Comparison of ENCODE assay signal across 23 cellular contexts in the genomic region with DNA sequence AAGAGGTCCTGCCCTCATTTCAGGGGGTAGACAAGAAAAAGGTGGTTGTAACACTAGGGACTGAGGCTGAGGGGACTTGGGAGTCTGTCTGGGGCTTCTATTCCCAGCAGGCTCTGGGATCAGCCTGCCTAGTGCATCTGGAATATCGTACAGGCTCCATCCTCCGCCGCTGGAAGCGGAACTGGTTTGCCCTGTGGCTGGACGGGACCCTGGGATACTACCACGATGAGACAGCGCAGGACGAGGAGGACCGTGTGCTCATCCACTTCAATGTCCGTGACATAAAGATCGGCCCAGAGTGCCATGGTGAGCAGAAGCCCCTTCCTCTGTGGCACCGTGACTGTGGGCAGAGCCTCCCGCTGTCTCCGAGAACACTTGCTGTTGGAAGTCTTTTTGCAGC. TPM values are rescaled to one million over a fixed set of nuclear protein-coding genes. Genes with fewer than 3 reads are reported as not detected.
A peak's percentile ranks its signal among the peaks of the same experiment; 100 is the strongest.
DNase-seq lines count a peak whose midpoint lies in the region; ATAC-seq, FAIRE-seq and TF ChIP-seq lines count a peak whose summit lies in the region.
"Had no signal": no experiment of that assay in that cellular context is flagged by ENCODE, and none has a peak within 500 bp of the region (broad histone marks: within the 10 kb centered on the region; RNA-seq: fewer than 3 reads in every experiment).

No MANE protein-coding gene starts in this region.

- H3K23me2 ChIP-seq in H1 (ENCODE audit: low read depth, low read length), result peaks cover 15% of the 10 kb centered on the region

- no peak overlapping the region for H3K9ac ChIP-seq in H1 (replicated peaks in 1 of 4; ENCODE audit: extremely low read depth in 1 of 4, low read depth in 3 of 4, low read length in 3 of 4)
- H3K9ac ChIP-seq: BLaER1, GM23248, KMS-11 had no signal

- no peak overlapping the region for H2BK20ac ChIP-seq in H1 (ENCODE audit: low read length)

- H2AFZ ChIP-seq in H1 (ENCODE audit: low read length) (no peak overlapping the region), osteoblast (ENCODE audit: low read length) (no peak overlapping the region)
- H2AFZ ChIP-seq: GM23248 had no signal

- no peak overlapping the region for H3K14ac ChIP-seq in H1 (ENCODE audit: insufficient read length)

- POLR2A ChIA-PET in H1 (lab: Charles Lee; ENCODE audit: partially characterized antibody), result interaction anchor here (1.1 kb wide), 1 partner anchor 16 kb away, joined by 3 read pairs; no protein-coding TSS in a partner anchor

- no peak overlapping the region for H3K23ac ChIP-seq in H1 (ENCODE audit: insufficient read length)

- H4K5ac ChIP-seq in H1 (ENCODE audit: insufficient read length, low read depth, low read length), result no peak overlapping the region

- 94% methylated on average over 14 of the region's 14 CpGs; no CpG with 5 or more reads in 1 of the 2 experiments for WGBS in H1 (ENCODE audit: extremely low coverage in 1 of 2, insufficient coverage in 1 of 2, insufficient read length in 1 of 2, insufficient replicate concordance in 2 of 2, low coverage in 1 of 2, low lambda C conversion rate in 2 of 2, missing lambda C conversion rate in 1 of 2), 2 experiments

- DNase-seq in Calu3, result no peak
- DNase-seq in T-helper 17 cell, result no peak
- no peak for DNase-seq in H1 (ENCODE audit: low read depth in 1 of 2, low spot score in 2 of 2)
- DNase-seq in osteoblast (ENCODE audit: insufficient read length, low spot score, missing footprints), result peak; percentile 65
- DNase-seq in erythroblast (lab: John Stamatoyannopoulos, UW), result no peak
- DNase-seq in type B pancreatic cell (ENCODE audit: extremely low spot score, unreplicated experiment), result no peak
- DNase-seq: CD4-positive, CD25-positive, alpha-beta regulatory T cell; GM23248; H9; IMR-90; MM.1S; NCI-H2029; NCI-H446 treated with DMSO at 0.1 percent for 48 hours; NCI-H526; SHP77 had no signal

- H3K27ac ChIP-seq in H1 (ENCODE audit: low read depth, low read length), result no peak overlapping the region
- no peak overlapping the region for H3K27ac ChIP-seq in osteoblast (ENCODE audit: low read depth, low read length)
- H3K27ac ChIP-seq: BLaER1, GM23248, KMS-11, RWPE1 had no signal

- no peak for FAIRE-seq in H1 (lab: Jason Lieb, UNC)
- FAIRE-seq: A204.1, D721Med, GM18507 had no signal

- H3K9me3 ChIP-seq in T-helper 17 cell (ENCODE audit: control insufficient read depth, low read length, poor library complexity, severe bottlenecking) (no peaks in the 10 kb centered on the region), H1 (ENCODE audit: insufficient read depth in 2 of 2, low read depth in 1 of 2, low read length in 1 of 2) (no peaks in the 10 kb centered on the region), osteoblast (ENCODE audit: low read depth, low read length) (no peaks in the 10 kb centered on the region)
- H3K9me3 ChIP-seq: BLaER1 had no signal

- no peak for TF ChIP-seq EP300 in H1 (IDR thresholded peaks at IDR 0.05; ENCODE audit: borderline replicate concordance in 1 of 2, low read depth in 2 of 2, low read length in 2 of 2)

- H3K27me3 ChIP-seq in H1 (replicated peaks in 1 of 4; ENCODE audit: control insufficient read depth in 3 of 4, extremely low read depth in 1 of 4, insufficient read depth in 3 of 4, low read length in 3 of 4) (no peaks in the 10 kb centered on the region; a peak in 3 of 7 replicates), osteoblast (ENCODE audit: insufficient read depth, low read length) (peaks cover 9% of the 10 kb centered on the region)
- H3K27me3 ChIP-seq: BLaER1 had no signal

- H3K4me1 ChIP-seq in H1 (replicated peaks in 1 of 4; ENCODE audit: control insufficient read depth in 3 of 4, insufficient read depth in 4 of 4, low read length in 3 of 4), result peaks cover 9 to 25% (median 17%) of the 10 kb centered on the region in 4 experiments
- no peaks in the 10 kb centered on the region for H3K4me1 ChIP-seq in osteoblast (ENCODE audit: insufficient read depth, low read length)

- no TSS peak for BruUV-seq in Calu3 (replicated peaks; lab: Mats Ljungman, UMichigan)

- TF ChIP-seq CTCF in Calu3 (IDR thresholded peaks at IDR 0.05; ENCODE audit: unreplicated experiment) (no peak), H1 (IDR thresholded peaks at IDR 0.05; ENCODE audit: control extremely low read depth in 1 of 3, insufficient read depth in 1 of 3, low read depth in 1 of 3, low read length in 3 of 3) (no peak), osteoblast (IDR thresholded peaks at IDR 0.05; ENCODE audit: extremely low read depth, low read depth, low read length) (no peak), type B pancreatic cell (conservative IDR thresholded peaks at IDR 0.05) (no peak)

- H3K79me2 ChIP-seq in H1 (ENCODE audit: control insufficient read depth in 1 of 2, insufficient read depth in 2 of 2, low read length in 2 of 2) (no peaks in the 10 kb centered on the region), osteoblast (ENCODE audit: insufficient read depth, low read length) (no peaks in the 10 kb centered on the region)

- no peak for TF ChIP-seq RAD21 in H1 (IDR thresholded peaks at IDR 0.05 in 1 of 2, conservative IDR thresholded peaks at IDR 0.05 in 1 of 2; ENCODE audit: low read depth in 2 of 2, low read length in 2 of 2)

- TF ChIP-seq POLR2A in H1 (IDR thresholded peaks at IDR 0.05; ENCODE audit: control extremely low read depth in 1 of 2, low read depth in 2 of 2, low read length in 2 of 2) (no peak), erythroblast (IDR thresholded peaks at IDR 0.05; ENCODE audit: low read length) (no peak)

- no peaks in the 10 kb centered on the region for H4K20me1 ChIP-seq in H1 (replicated peaks in 1 of 2; ENCODE audit: control insufficient read depth in 1 of 2, insufficient read depth in 2 of 2, low read length in 2 of 2)
- H4K20me1 ChIP-seq in osteoblast (ENCODE audit: insufficient read depth, low read length), result no peaks in the 10 kb centered on the region
- H4K20me1 ChIP-seq: BLaER1 had no signal

- H2BK15ac ChIP-seq in H1 (ENCODE audit: low read length), result peak overlapping the region; percentile 72; the same call in 1 of the 2 replicates

- no peak overlapping the region for H3K56ac ChIP-seq in H1 (replicated peaks; ENCODE audit: insufficient read length, low read depth, low read length)

- H3K36me3 Mint-ChIP-seq in Calu3 (ENCODE audit: insufficient read depth, unreplicated experiment), result peaks cover 21% of the 10 kb centered on the region
- no peaks in the 10 kb centered on the region for H3K36me3 Mint-ChIP-seq in T-helper 17 cell (ENCODE audit: low read depth)
- H3K36me3 Mint-ChIP-seq in type B pancreatic cell, result no peaks in the 10 kb centered on the region

- intact Hi-C loops in Calu3 (cut with micrococcal nuclease; ENCODE audit: unreplicated experiment), result no loop called here

- ATAC-seq in T-helper 17 cell, result no peak
- ATAC-seq in SK-N-SH treated with all-trans-retinoic acid at 6 μM for 48 hours, result no peak
- ATAC-seq: Panc1 had no signal

- H3K9me3 Mint-ChIP-seq in Calu3 (ENCODE audit: low read depth, unreplicated experiment), result no peaks in the 10 kb centered on the region
- no peaks in the 10 kb centered on the region for H3K9me3 Mint-ChIP-seq in type B pancreatic cell
- H3K9me3 Mint-ChIP-seq: CD4-positive, CD25-positive, alpha-beta regulatory T cell; H9 had no signal

- no peaks in the 10 kb centered on the region for H3K79me1 ChIP-seq in H1 (ENCODE audit: low read depth, low read length)

- H2BK12ac ChIP-seq in H1 (ENCODE audit: low read depth, low read length), result 0 out of 2 replicates have a peak overlapping the region, but pooled peaks have one; percentile 9

- CTCF ChIA-PET in Calu3 (lab: Charles Lee) (no interaction called here), H1 (lab: Charles Lee; ENCODE audit: partially characterized antibody) (interaction anchor here (1.0 to 30.1 kb wide), 3 partner anchors 10 to 53 kb away, joined by 3 to 653 read pairs (median 12); partner anchors contain the start of genes FAM168A and PLEKHB1)

- H3K4me2 ChIP-seq in H1 (ENCODE audit: insufficient read depth in 1 of 2, low read depth in 2 of 2, low read length in 2 of 2) (no peak overlapping the region), osteoblast (ENCODE audit: insufficient read depth, low read length) (no peak overlapping the region)
- H3K4me2 ChIP-seq: BLaER1, KMS-11 had no signal

- H3K36me3 ChIP-seq in H1 (ENCODE audit: control insufficient read depth in 2 of 4, insufficient read depth in 4 of 4, low read length in 3 of 4) (no peaks in the 10 kb centered on the region), osteoblast (ENCODE audit: insufficient read depth, low read length) (no peaks in the 10 kb centered on the region)
- H3K36me3 ChIP-seq: BLaER1 had no signal

- H3K4me1 Mint-ChIP-seq in Calu3 (ENCODE audit: low read depth, unreplicated experiment) (peaks cover 79% of the 10 kb centered on the region), T-helper 17 cell (peaks cover 23% of the 10 kb centered on the region), type B pancreatic cell (ENCODE audit: unreplicated experiment) (peaks cover 49% of the 10 kb centered on the region)

- no peak overlapping the region for H3K4ac ChIP-seq in H1 (replicated peaks; ENCODE audit: insufficient read length, low read depth, low read length)

- H2BK5ac ChIP-seq in H1 (ENCODE audit: low read depth, low read length), result no peak overlapping the region

- H2AK5ac ChIP-seq in H1 (ENCODE audit: low read depth, low read length), result no peak overlapping the region

- H3K4me3 ChIP-seq in H1 (ENCODE audit: extremely low read depth in 1 of 4, insufficient read depth in 2 of 4, low read depth in 3 of 4, low read length in 4 of 4), result no peak overlapping the region
- H3K4me3 ChIP-seq in osteoblast (ENCODE audit: insufficient read depth, low read length), result no peak overlapping the region
- H3K4me3 ChIP-seq: BLaER1, GM23248 had no signal

- H3K4me3 Mint-ChIP-seq in Calu3 (ENCODE audit: low read depth, unreplicated experiment) (no peak overlapping the region), T-helper 17 cell (no peak overlapping the region), type B pancreatic cell (no peak overlapping the region)
- H3K4me3 Mint-ChIP-seq: CD4-positive, CD25-positive, alpha-beta regulatory T cell; H9 had no signal

- H4K8ac ChIP-seq in H1 (ENCODE audit: extremely low read depth, insufficient read depth, low read length), result no peak overlapping the region

- H3K18ac ChIP-seq in H1 (ENCODE audit: extremely low read depth, low read length), result no peak overlapping the region

- peaks cover 11% of the 10 kb centered on the region for H3K27me3 Mint-ChIP-seq in Calu3 (ENCODE audit: unreplicated experiment)
- H3K27me3 Mint-ChIP-seq in T-helper 17 cell, result no peaks in the 10 kb centered on the region
- peaks cover 14% of the 10 kb centered on the region for H3K27me3 Mint-ChIP-seq in type B pancreatic cell
- H3K27me3 Mint-ChIP-seq: CD4-positive, CD25-positive, alpha-beta regulatory T cell had no signal

- no peak overlapping the region for H2BK120ac ChIP-seq in H1 (replicated peaks; ENCODE audit: low read depth, low read length)

- H4K91ac ChIP-seq in H1 (replicated peaks; ENCODE audit: insufficient read length, low read length), result no peak overlapping the region

- H3K27ac Mint-ChIP-seq in Calu3 (ENCODE audit: unreplicated experiment) (peak overlapping the region; percentile 90), T-helper 17 cell (peak overlapping the region; percentile 77), type B pancreatic cell (no peak overlapping the region)
- H3K27ac Mint-ChIP-seq: H9 had no signal

RNA-seq across cellular contexts. Expression of gene PLEKHB1, which starts 4.0 kb away (rescaled TPM):
- total RNA-seq in Calu3 (2022) (106 and 127 TPM in 2 replicates), T-helper 17 cell (10 to 100 TPM; 26.5 to 33.8 TPM), osteoblast (0.36 and 1.8 TPM in 2 replicates), type B pancreatic cell (ENCODE audit: low replicate concordance) (15.7 and 16.5 TPM in 2 replicates)
- 13.5 and 14.8 TPM in 2 replicates for total RNA-seq in H1 (2021; fragmentation: NEBNext Ultra II Directional; extraction: Animal tissue kit (Norgen Biotek cat#: 25700))
- polyA plus RNA-seq in H1 (2011; rRNA removed), result 24.5 and 34.8 TPM in 2 replicates
- 25.8 TPM for polyA plus RNA-seq in H1 (2011; cell fraction: cytosol; rRNA removed)
- polyA plus RNA-seq in H1 (2011; cell fraction: nucleus; rRNA removed), result 42.1 TPM
- 14.7 to 20.3 TPM (median 17.4 TPM) in 4 replicates for polyA plus RNA-seq in H1 (2012, experiment 1 of 2)
- 14.5 TPM for polyA plus RNA-seq in H1 (2012, experiment 2 of 2)
- polyA plus RNA-seq in H1 (2013, experiment 1 of 2), result 12.7 TPM
- polyA plus RNA-seq in H1 (2013, experiment 2 of 2), result 10.6 TPM
- 9.2 and 9.8 TPM in 2 replicates for polyA minus RNA-seq in H1 (2011; rRNA and poly(A)+ RNA removed)
- 12.6 TPM for polyA minus RNA-seq in H1 (2011; cell fraction: cytosol; rRNA and poly(A)+ RNA removed)
- 14.0 TPM for polyA minus RNA-seq in H1 (2011; cell fraction: nucleus; rRNA and poly(A)+ RNA removed)
- total RNA-seq: GM23248 had no signal
- polyA plus RNA-seq: GM23248 had no signal

RNA-seq across cellular contexts. Expression of gene FAM168A, which starts 52.5 kb away (rescaled TPM):
- 30.4 and 30.8 TPM in 2 replicates for total RNA-seq in Calu3 (2022)
- 10 to 100 TPM; 21.1 to 22.2 TPM for total RNA-seq in T-helper 17 cell
- 21.6 and 22.8 TPM in 2 replicates for total RNA-seq in H1 (2021; fragmentation: NEBNext Ultra II Directional; extraction: Animal tissue kit (Norgen Biotek cat#: 25700))
- polyA plus RNA-seq in H1 (2011; rRNA removed), result 17.1 and 24.0 TPM in 2 replicates
- polyA plus RNA-seq in H1 (2011; cell fraction: cytosol; rRNA removed), result 11.8 TPM
- polyA plus RNA-seq in H1 (2011; cell fraction: nucleus; rRNA removed), result 41.5 TPM
- 11.4 to 15.5 TPM (median 14.4 TPM) in 4 replicates for polyA plus RNA-seq in H1 (2012, experiment 1 of 2)
- polyA plus RNA-seq in H1 (2012, experiment 2 of 2), result 7.8 TPM
- 11.9 TPM for polyA plus RNA-seq in H1 (2013, experiment 1 of 2)
- 10.7 TPM for polyA plus RNA-seq in H1 (2013, experiment 2 of 2)
- 25.2 and 28.5 TPM in 2 replicates for polyA minus RNA-seq in H1 (2011; rRNA and poly(A)+ RNA removed)
- 15.5 TPM for polyA minus RNA-seq in H1 (2011; cell fraction: cytosol; rRNA and poly(A)+ RNA removed)
- polyA minus RNA-seq in H1 (2011; cell fraction: nucleus; rRNA and poly(A)+ RNA removed), result 23.6 TPM
- 28.2 and 30.9 TPM in 2 replicates for total RNA-seq in osteoblast
- 25.5 and 39.6 TPM in 2 replicates for total RNA-seq in type B pancreatic cell (ENCODE audit: low replicate concordance)
